ENCODE assay signal across 8 cellular contexts in genomic region chr3:128496602-128497304, GRCh38.
DNase-seq lines count a peak whose midpoint lies in the region; ATAC-seq lines count a peak whose summit lies in the region.

No MANE protein-coding gene starts in this region.

- ATAC-seq in stimulated activated naive B cell treated with anti-CD40 and anti-IgM and Interleukin-4, amounts not matched to agents 10 μg/mL and 1 μg/mL and 100 μg/mL, for 72 hours (replicated peaks) = no peak
- ATAC-seq in GM19455 (IDR thresholded peaks at IDR 0.05; ENCODE audit: unreplicated experiment) = no peak

- H3K27ac ChIP-seq in iPS-18a (ENCODE audit: low read length) = no peak overlapping the region

- H3K27me3 Mint-ChIP-seq in stimulated activated naive B cell treated with anti-CD40 and anti-IgM and Interleukin-4, amounts not matched to agents 10 μg/mL and 1 μg/mL and 100 μg/mL, for 72 hours = peaks cover 60 to 81% of the 10 kb centered on the region in 2 donors

- peaks cover 12 to 23% of the 10 kb centered on the region in 2 donors for H3K4me1 Mint-ChIP-seq in stimulated activated naive B cell treated with anti-CD40 and anti-IgM and Interleukin-4, amounts not matched to agents 10 μg/mL and 1 μg/mL and 100 μg/mL, for 72 hours

- peaks cover 78% of the 10 kb centered on the region for H3K27me3 ChIP-seq in iPS-18a (ENCODE audit: control insufficient read depth, insufficient read depth, low read length)

- H3K9me3 ChIP-seq in iPS-18a (ENCODE audit: control insufficient read depth, low read depth, low read length) = no peaks in the 10 kb centered on the region

- H3K36me3 ChIP-seq in iPS-18a (ENCODE audit: control insufficient read depth, low read depth, low read length) = no peaks in the 10 kb centered on the region

- peak overlapping the region; percentile 53 for H3K4me3 ChIP-seq in iPS-18a (ENCODE audit: low read length)

- peak overlapping the region; percentile 73 to 78 for H3K4me3 Mint-ChIP-seq in stimulated activated naive B cell treated with anti-CD40 and anti-IgM and Interleukin-4, amounts not matched to agents 10 μg/mL and 1 μg/mL and 100 μg/mL, for 72 hours

- H3K4me1 ChIP-seq in iPS-18a (ENCODE audit: control insufficient read depth, low read depth, low read length) = peaks cover 9% of the 10 kb centered on the region

- H3K27ac Mint-ChIP-seq in stimulated activated naive B cell treated with anti-CD40 and anti-IgM and Interleukin-4, amounts not matched to agents 10 μg/mL and 1 μg/mL and 100 μg/mL, for 72 hours = peak overlapping the region; percentile 70

- no peaks in the 10 kb centered on the region for H3K9me3 Mint-ChIP-seq in stimulated activated naive B cell treated with anti-CD40 and anti-IgM and Interleukin-4, amounts not matched to agents 10 μg/mL and 1 μg/mL and 100 μg/mL, for 72 hours

- DNase-seq in NCI-H2081 (lab: John Stamatoyannopoulos, UW) = peak; percentile 26 to 43
- DNase-seq in NCI-H2081 treated with DMSO at 0.1 percent for 48 hours (lab: John Stamatoyannopoulos, UW) = no peak
- peak; percentile 61 for DNase-seq in activated CD8-positive, alpha-beta memory T cell treated with anti-CD3 and anti-CD28 coated beads, Interleukin-2, amount 50 U/mL, for 48 hours
- no peak for DNase-seq in stimulated activated naive B cell treated with anti-CD40 and anti-IgM and Interleukin-4, amounts not matched to agents 10 μg/mL and 1 μg/mL and 100 μg/mL, for 72 hours
- no peak for DNase-seq in cortex of kidney (lab: John Stamatoyannopoulos, UW)
- no peak for DNase-seq in DMS153 (lab: John Stamatoyannopoulos, UW)

- no peak overlapping the region for H3K9ac ChIP-seq in iPS-18a (ENCODE audit: low read length)

- H3K36me3 Mint-ChIP-seq in stimulated activated naive B cell treated with anti-CD40 and anti-IgM and Interleukin-4, amounts not matched to agents 10 μg/mL and 1 μg/mL and 100 μg/mL, for 72 hours = no peaks in the 10 kb centered on the region

Comparison
In these comparisons a context has a peak if more than half of its experiments do, and no peak if none do; other contexts are left out.
1. DNase-seq: peak in NCI-H2081 (2 of 2) and activated CD8-positive, alpha-beta memory T cell treated with anti-CD3 and anti-CD28 coated beads, Interleukin-2, amount 50 U/mL, for 48 hours (single experiment); none in NCI-H2081 treated with DMSO at 0.1 percent for 48 hours (single experiment), stimulated activated naive B cell treated with anti-CD40 and anti-IgM and Interleukin-4, amounts not matched to agents 10 μg/mL and 1 μg/mL and 100 μg/mL, for 72 hours (single experiment), cortex of kidney (single experiment) and DMS153 (single experiment).